8 cellular contexts compared by ENCODE assay signal in the genomic region with DNA sequence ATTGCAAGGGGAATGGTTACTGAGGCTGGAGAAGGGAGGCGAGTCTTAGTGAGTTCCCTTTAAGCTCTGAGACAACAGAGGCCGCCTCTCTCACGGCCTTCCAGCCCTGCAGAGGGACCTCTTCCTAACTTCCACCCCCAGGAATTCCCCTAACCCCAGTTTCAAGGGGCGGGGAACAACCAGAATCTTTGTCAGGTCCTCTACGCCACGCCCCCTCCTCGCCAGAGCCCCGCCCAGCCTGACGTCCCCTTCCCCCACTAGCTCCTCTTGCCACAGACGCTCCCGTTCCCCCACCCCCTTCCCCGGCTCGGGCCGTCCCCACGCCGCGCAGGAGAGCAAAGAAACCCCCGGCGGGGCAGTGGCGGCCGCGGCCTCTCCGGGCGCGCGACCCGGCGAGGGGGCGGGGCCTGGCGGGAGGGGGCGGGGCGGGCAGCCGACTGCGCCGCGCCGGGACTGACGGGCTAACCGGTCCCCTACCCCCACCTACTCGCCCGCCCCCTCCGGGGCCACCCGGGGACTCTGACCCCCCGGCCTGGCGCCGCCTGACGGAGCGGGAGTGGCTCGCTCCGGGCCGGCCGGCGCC. TPM values are rescaled to one million over a fixed set of nuclear protein-coding genes. Genes with fewer than 3 reads are reported as not detected.
DNase-seq lines count a peak whose midpoint lies in the region; ATAC-seq and TF ChIP-seq lines count a peak whose summit lies in the region.

No MANE protein-coding gene starts in this region.

- no peaks in the 10 kb centered on the region for H3K9me3 ChIP-seq in T-helper 17 cell (ENCODE audit: control insufficient read depth, low read length, poor library complexity, severe bottlenecking)
- H3K9me3 ChIP-seq in right cardiac atrium (ENCODE audit: control insufficient read depth, low read length) = no peaks in the 10 kb centered on the region
- H3K9me3 ChIP-seq in psoas muscle = no peaks in the 10 kb centered on the region

- H3K27me3 Mint-ChIP-seq in T-helper 17 cell = no peaks in the 10 kb centered on the region

- WGBS in right cardiac atrium = under 1% methylated on average over 52 of the region's 53 CpGs
- WGBS in psoas muscle, 3 donors = 1 to 2% (median 2%) methylated on average over 12 to 52 of the region's 53 CpGs
- WGBS in urinary bladder = under 1% methylated on average over 52 of the region's 53 CpGs

- H3K27ac ChIP-seq in right cardiac atrium (ENCODE audit: low read length) = peak overlapping the region; percentile 70
- H3K27ac ChIP-seq in psoas muscle = peak overlapping the region; percentile 80
- H3K27ac ChIP-seq in urinary bladder (ENCODE audit: low read depth) = peak overlapping the region; percentile 66

- DNase-seq in NCI-H1105 (lab: John Stamatoyannopoulos, UW) (peak; percentile 34), T-helper 17 cell (peak; percentile 95 to 99 (median 95)), amygdala (lab: John Stamatoyannopoulos, UW) (peak; percentile 20 to 90 (median 83)), right cardiac atrium (peak; percentile 93 to 97 (median 97)), psoas muscle (peak; percentile 90 to 95)

- peaks cover 43% of the 10 kb centered on the region for H3K4me1 Mint-ChIP-seq in T-helper 17 cell

- peak; percentile 30 for TF ChIP-seq POLR2A in GM10847 (IDR thresholded peaks at IDR 0.05; ENCODE audit: extremely low read depth, insufficient read length)

- intact Hi-C loops in right cardiac atrium (cut with DNase I) = no loop called here
- intact Hi-C loops in psoas muscle (cut with DNase I) = loop anchor here in 1 of 2 donors (5.0 kb wide), 1 partner anchor 102 kb away; no protein-coding TSS in a partner anchor

- peak overlapping the region; percentile 90 for H3K27ac Mint-ChIP-seq in T-helper 17 cell

- H3K36me3 ChIP-seq in psoas muscle (ENCODE audit: insufficient read depth in 1 of 2, low read depth in 1 of 2) = no peaks in the 10 kb centered on the region
- no peaks in the 10 kb centered on the region for H3K36me3 ChIP-seq in urinary bladder (ENCODE audit: insufficient read depth)

- ATAC-seq in HG02588 (IDR thresholded peaks at IDR 0.05; ENCODE audit: unreplicated experiment) (peak; percentile 80), T-helper 17 cell (peak; percentile 90), right cardiac atrium (peak; percentile 94 to 95), psoas muscle (peak; percentile 90 to 94 (median 92))

- H3K36me3 Mint-ChIP-seq in T-helper 17 cell (ENCODE audit: low read depth) = no peaks in the 10 kb centered on the region

- no peak for TF ChIP-seq CTCF in psoas muscle (IDR thresholded peaks at IDR 0.05)

- no peaks in the 10 kb centered on the region for H3K27me3 ChIP-seq in right cardiac atrium (ENCODE audit: control insufficient read depth, insufficient read depth)
- no peaks in the 10 kb centered on the region for H3K27me3 ChIP-seq in psoas muscle (ENCODE audit: insufficient read depth in 3 of 3, low read length in 2 of 3)

- peak overlapping the region; percentile 100 for H3K4me3 ChIP-seq in right cardiac atrium (ENCODE audit: low read length)
- peak overlapping the region; percentile 84 for H3K4me3 ChIP-seq in psoas muscle
- H3K4me3 ChIP-seq in urinary bladder (ENCODE audit: low read depth, low read length) = peak overlapping the region; percentile 96

- H3K4me3 Mint-ChIP-seq in T-helper 17 cell = peak overlapping the region; percentile 89

- H3K4me1 ChIP-seq in right cardiac atrium (ENCODE audit: control insufficient read depth, insufficient read depth, low read length) = peaks cover 1% of the 10 kb centered on the region
- no peaks in the 10 kb centered on the region for H3K4me1 ChIP-seq in psoas muscle
- H3K4me1 ChIP-seq in urinary bladder (ENCODE audit: insufficient read depth) = no peaks in the 10 kb centered on the region

RNA-seq across cellular contexts. Expression of gene TMEM156, which starts 12.2 kb away (rescaled TPM):
- total RNA-seq in T-helper 17 cell (10 to 100 TPM; 25.6 to 30.2 TPM), right cardiac atrium (under 1 TPM in 1 of 4 donors, not detected in 3; 0.12 TPM), psoas muscle (under 1 TPM in 1 of 4 donors, not detected in 3; 0.15 TPM), urinary bladder (0.74 TPM)
- polyA plus RNA-seq in right cardiac atrium (0.14 TPM), psoas muscle (under 1 TPM in 2 of 3 donors, not detected in 1; 0.08 to 0.10 TPM), urinary bladder (0.53 TPM)

RNA-seq across cellular contexts. Expression of gene KLHL5, which starts 17.6 kb away (rescaled TPM):
- total RNA-seq in T-helper 17 cell (10 to 100 TPM; 34.3 to 44.4 TPM), right cardiac atrium (10 to 100 TPM; 11.2 to 17.0 (median 15.6) TPM), psoas muscle (10 to 100 TPM; 10.1 to 14.9 (median 11.9) TPM), urinary bladder (95.2 TPM)
- polyA plus RNA-seq in right cardiac atrium (5.8 TPM), psoas muscle (1 to 10 TPM; 6.7 to 9.7 (median 7.1) TPM), urinary bladder (63.0 TPM)

Comparison
In these comparisons a context has a peak if more than half of its experiments do, and no peak if none do; other contexts are left out.
1. Peak in every context shown above with its lines: DNase-seq, ATAC-seq, H3K4me3 ChIP-seq and H3K27ac ChIP-seq.
2. DNase-seq: peak in every context shown above with its lines; median percentile 97 in right cardiac atrium; 95 in T-helper 17 cell; 92 in psoas muscle; 83 in amygdala; 34 in NCI-H1105.
3. RNA of gene TMEM156, which starts 12.2 kb away (total RNA-seq): 25.6 to 30.2 TPM in T-helper 17 cell; 0.74 TPM in urinary bladder (single experiment), 0.12 TPM in right cardiac atrium and 0.15 TPM in psoas muscle; every median in the first group is over 10 times any median in the second.